ENCODE assay signal across 17 cellular contexts in genomic region chr7:14446231-14446630, GRCh38.
A peak's percentile ranks its signal among the peaks of the same experiment; 100 is the strongest.
DNase-seq lines count a peak whose midpoint lies in the region; ATAC-seq, FAIRE-seq and TF ChIP-seq lines count a peak whose summit lies in the region.
"Had no signal": no experiment of that assay in that cellular context is flagged by ENCODE, and none has a peak within 500 bp of the region (broad histone marks: within the 10 kb centered on the region; RNA-seq: fewer than 3 reads in every experiment).

No MANE protein-coding gene starts in this region.

- intact Hi-C loops in right lobe of liver (cut with DNase I) (no loop called here), body of pancreas (cut with DNase I) (no loop called here), sciatic nerve (cut with DNase I) (no loop called here), upper lobe of right lung (cut with DNase I) (no loop called here)

- H3K9me3 ChIP-seq in KOPT-K1 (ENCODE audit: insufficient read depth, low read length, poor library complexity, severe bottlenecking) (peaks cover 26% of the 10 kb centered on the region), right lobe of liver (no peaks in the 10 kb centered on the region), body of pancreas (no peaks in the 10 kb centered on the region), upper lobe of right lung (no peaks in the 10 kb centered on the region)
- H3K9me3 ChIP-seq: HAP-1 had no signal

- H3K4me1 ChIP-seq in right lobe of liver: peaks cover 0 to 10% (median 0%) of the 10 kb centered on the region in 4 donors
- H3K4me1 ChIP-seq in body of pancreas: no peaks in the 10 kb centered on the region
- H3K4me1 ChIP-seq in upper lobe of right lung: no peaks in the 10 kb centered on the region

- TF ChIP-seq CTCF in right lobe of liver (IDR thresholded peaks at IDR 0.05): no peak
- TF ChIP-seq CTCF in body of pancreas (IDR thresholded peaks at IDR 0.05): no peak
- TF ChIP-seq CTCF in upper lobe of right lung (IDR thresholded peaks at IDR 0.05): no peak

- FAIRE-seq in H54 (lab: Jason Lieb, UNC): peak; percentile 52
- FAIRE-seq: G401.6, H1, HTR-8/SVneo had no signal

- WGBS in right lobe of liver (ENCODE audit: insufficient coverage, low coverage, low lambda C conversion rate, missing lambda C conversion rate): 17% methylated on average over 1 of the region's 1 CpG
- 53 to 66% methylated on average over 1 of the region's 1 CpG for WGBS in body of pancreas, 2 donors

- H3K4me3 ChIP-seq in right lobe of liver: no peak overlapping the region
- H3K4me3 ChIP-seq in body of pancreas: no peak overlapping the region
- H3K4me3 ChIP-seq in upper lobe of right lung: no peak overlapping the region
- H3K4me3 ChIP-seq: BLaER1 treated with 17β-estradiol and CSF1 and Interleukin-3, amounts not matched to agents 10 nM and 100 nM; HAP-1 had no signal

- DNase-seq in H54 (ENCODE audit: insufficient read length, low spot score) (no peak), right lobe of liver (no peak), body of pancreas (no peak), sciatic nerve (ENCODE audit: low spot score) (no peak), upper lobe of right lung (no peak)
- DNase-seq: DMS 273 treated with DMSO at 0.1 percent for 48 hours, DMS53, EL, KBM-7 had no signal

- TF ChIP-seq POLR2A in H54 (IDR thresholded peaks at IDR 0.05; ENCODE audit: low read depth, low read length) (no peak), right lobe of liver (IDR thresholded peaks at IDR 0.05) (no peak), body of pancreas (IDR thresholded peaks at IDR 0.05) (no peak)

- H3K36me3 ChIP-seq in KOPT-K1 (ENCODE audit: insufficient read depth, low read length): no peaks in the 10 kb centered on the region
- peaks cover 0 to 4% (median 0%) of the 10 kb centered on the region in 4 donors for H3K36me3 ChIP-seq in right lobe of liver
- no peaks in the 10 kb centered on the region for H3K36me3 ChIP-seq in body of pancreas (replicated peaks in 1 of 2; ENCODE audit: insufficient read depth in 1 of 2, low read depth in 2 of 2)
- no peaks in the 10 kb centered on the region for H3K36me3 ChIP-seq in upper lobe of right lung
- H3K36me3 ChIP-seq: BLaER1 treated with 17β-estradiol and CSF1 and Interleukin-3, amounts not matched to agents 10 nM and 100 nM; HAP-1 had no signal

- H3K27me3 ChIP-seq in right lobe of liver (no peaks in the 10 kb centered on the region), body of pancreas (no peaks in the 10 kb centered on the region), upper lobe of right lung (no peaks in the 10 kb centered on the region)
- H3K27me3 ChIP-seq: BLaER1 treated with 17β-estradiol and CSF1 and Interleukin-3, amounts not matched to agents 10 nM and 100 nM had no signal

- ATAC-seq in GM18907 (IDR thresholded peaks at IDR 0.05; ENCODE audit: unreplicated experiment) (peak; percentile 20), right lobe of liver (peak in 3 of 4 donors; percentile 33 to 59 (median 53)), body of pancreas (no peak), sciatic nerve (no peak), upper lobe of right lung (no peak), HG02759 (IDR thresholded peaks at IDR 0.05; ENCODE audit: unreplicated experiment) (no peak)

- H3K27ac ChIP-seq in KOPT-K1 (ENCODE audit: low read depth, low read length, poor library complexity, severe bottlenecking): peak overlapping the region; percentile 7
- H3K27ac ChIP-seq in right lobe of liver: no peak overlapping the region
- no peak overlapping the region for H3K27ac ChIP-seq in body of pancreas
- H3K27ac ChIP-seq in upper lobe of right lung: no peak overlapping the region
- H3K27ac ChIP-seq: BLaER1 treated with 17β-estradiol and CSF1 and Interleukin-3, amounts not matched to agents 10 nM and 100 nM had no signal

Comparison
In these comparisons a context has a peak if more than half of its experiments do, and no peak if none do; other contexts are left out.
1. ATAC-seq: peak in GM18907 (single experiment) and right lobe of liver (3 of 4); none in body of pancreas (single experiment), sciatic nerve (single experiment), upper lobe of right lung (single experiment) and HG02759 (single experiment).